Comparison of ENCODE assay signal across 8 cellular contexts in genomic region chr18:6728809-6729246, GRCh38. TPM values are rescaled to one million over a fixed set of nuclear protein-coding genes. Genes with fewer than 3 reads are reported as not detected.
A peak's percentile ranks its signal among the peaks of the same experiment; 100 is the strongest.
DNase-seq lines count a peak whose midpoint lies in the region; ATAC-seq and TF ChIP-seq lines count a peak whose summit lies in the region.

No MANE protein-coding gene starts in this region.

- H3K36me3 Mint-ChIP-seq in activated naive CD8-positive, alpha-beta T cell: no peaks in the 10 kb centered on the region

- H3K27me3 ChIP-seq in iPS-20b (ENCODE audit: insufficient read depth, low read length) (no peaks in the 10 kb centered on the region), spleen (replicated peaks in 1 of 7) (peaks cover 0 to 33% (median 0%) of the 10 kb centered on the region in 7 donors)

- H3K4me3 ChIP-seq in iPS-20b (ENCODE audit: low read length) (peak overlapping the region; percentile 76), spleen (peak overlapping the region in 4 of 8 donors; percentile 50 to 68 (median 54))

- TF ChIP-seq POLR2A in spleen (IDR thresholded peaks at IDR 0.05): no peak

- intact Hi-C loops in spleen (cut with DNase I; ENCODE audit: low total_unique reads): no loop called here

- DNase-seq in spleen (no peak), GDM1 (lab: John Stamatoyannopoulos, UW) (no peak), AML-193 (lab: John Stamatoyannopoulos, UW) (no peak)
- DNase-seq in stimulated activated CD4-positive, alpha-beta T cell treated with anti-CD3 and anti-CD28 coated beads, Interleukin-2, amount 100 ng/mL, for 48 hours: no peak

- peak overlapping the region; percentile 71; the same call in 1 of the 2 replicates for H3K9ac ChIP-seq in iPS-20b (ENCODE audit: low read depth, low read length)

- no peak overlapping the region for H3K27ac Mint-ChIP-seq in activated naive CD8-positive, alpha-beta T cell

- H3K4me1 ChIP-seq in iPS-20b (ENCODE audit: insufficient read depth, low read length) (peaks cover 37% of the 10 kb centered on the region; the same call in 1 of the 2 replicates), spleen (peaks cover 0 to 19% (median 3%) of the 10 kb centered on the region in 6 donors)

- no peak overlapping the region for H3K27ac ChIP-seq in iPS-20b (ENCODE audit: low read length)
- peak overlapping the region; percentile 55 to 88 (median 82) for H3K27ac ChIP-seq in spleen

- H3K4me1 Mint-ChIP-seq in activated naive CD8-positive, alpha-beta T cell (ENCODE audit: low read depth): peaks cover 4% of the 10 kb centered on the region

- H3K36me3 ChIP-seq in iPS-20b (ENCODE audit: insufficient read depth, low read depth, low read length): no peaks in the 10 kb centered on the region
- H3K36me3 ChIP-seq in spleen: no peaks in the 10 kb centered on the region

- H3K9me3 ChIP-seq in iPS-20b (ENCODE audit: insufficient read depth, low read depth, low read length) (no peaks in the 10 kb centered on the region), spleen (no peaks in the 10 kb centered on the region)

- ATAC-seq in HG03565 (IDR thresholded peaks at IDR 0.05; ENCODE audit: unreplicated experiment) (peak; percentile 17), GM19351 (IDR thresholded peaks at IDR 0.05; ENCODE audit: unreplicated experiment) (no peak)

- peak overlapping the region; percentile 68 for H3K4me3 Mint-ChIP-seq in activated naive CD8-positive, alpha-beta T cell

- peaks cover 16% of the 10 kb centered on the region for H3K27me3 Mint-ChIP-seq in activated naive CD8-positive, alpha-beta T cell

- TF ChIP-seq CTCF in spleen (IDR thresholded peaks at IDR 0.05 in 8 of 11, conservative IDR thresholded peaks at IDR 0.05 in 3 of 11): no peak

- WGBS in spleen, 5 donors: 7 to 26% (median 22%) methylated on average over 5 of the region's 5 CpGs

- no peaks in the 10 kb centered on the region for H3K9me3 Mint-ChIP-seq in activated naive CD8-positive, alpha-beta T cell (ENCODE audit: low read depth)

RNA-seq across cellular contexts. Expression of gene ARHGAP28, which starts 0.7 kb away (rescaled TPM):
- 10 to 100 TPM; 13.8 to 78.3 (median 43.6) TPM for total RNA-seq in spleen
- polyA plus RNA-seq in spleen: 10 to 100 TPM in 1 of 3 donors, 1 to 10 TPM in 2; 1.9 to 10.5 (median 2.6) TPM
